ENCODE assay signal across 23 cellular contexts in the genomic region with DNA sequence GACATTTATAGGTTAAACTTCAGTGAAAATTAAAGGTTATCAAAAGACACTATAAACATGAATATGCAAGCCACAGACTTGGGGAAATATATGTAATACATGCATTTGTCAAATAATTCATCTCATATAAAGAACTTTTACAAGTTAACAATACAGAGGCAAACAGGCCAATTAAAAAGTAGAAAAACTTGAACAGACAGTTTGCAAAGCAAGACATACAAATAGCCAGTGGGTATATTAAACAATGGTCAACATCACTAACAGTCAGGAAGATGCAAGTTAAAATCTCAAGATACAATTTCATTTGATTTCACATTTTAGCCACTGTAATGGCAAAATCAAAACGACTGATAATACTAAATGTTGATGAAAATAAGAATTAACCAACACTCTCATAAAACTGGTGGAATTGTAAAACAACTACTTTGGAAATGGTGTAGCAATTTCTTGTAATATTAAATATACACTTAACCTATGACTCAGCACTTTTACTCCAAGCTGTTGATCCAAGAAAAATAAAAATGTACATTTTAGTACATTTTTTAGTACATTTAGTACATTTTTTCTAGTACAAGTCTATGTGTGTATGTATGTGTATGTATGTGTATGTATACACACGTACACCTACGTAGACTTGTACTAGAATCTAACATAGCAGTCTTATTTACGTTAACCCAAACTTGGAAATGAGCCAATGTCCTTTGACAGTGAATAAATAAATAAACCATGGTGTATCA.
"Had no signal": no experiment of that assay in that cellular context is flagged by ENCODE, and none has a peak within 500 bp of the region (broad histone marks: within the 10 kb centered on the region; RNA-seq: fewer than 3 reads in every experiment).

No MANE protein-coding gene starts in this region.

- H3K4me3 ChIP-seq: adrenal gland, ascending aorta, coronary artery, esophagus squamous epithelium, heart left ventricle, testis, vagina had no signal

- H3K9me3 ChIP-seq: adrenal gland, ascending aorta, esophagus squamous epithelium, heart left ventricle, testis, vagina had no signal

- H3K36me3 ChIP-seq: adrenal gland, ascending aorta, brain microvascular endothelial cell, esophagus squamous epithelium, heart left ventricle, vagina had no signal

- DNase-seq: activated CD4-positive, alpha-beta T cell treated with anti-CD3 and anti-CD28 coated beads, Interleukin-2, amount 10 ng/mL, durations not matched to agents 7 days and 5 days; activated CD8-positive, alpha-beta T cell treated with anti-CD3 and anti-CD28 coated beads for 36 hours; activated gamma-delta T cell treated with Interleukin-2 at 50 U/mL for 16 hours; adrenal gland; brain microvascular endothelial cell; endodermal cell; esophagus squamous epithelium; heart left ventricle; islet precursor cell; left cardiac atrium; midbrain; retina; stimulated activated CD4-positive, alpha-beta T cell treated with anti-CD3 and anti-CD28 coated beads, Interleukin-2, amount 100 ng/mL, for 48 hours; stimulated activated CD8-positive, alpha-beta memory T cell treated with anti-CD3 and anti-CD28 coated beads, Interleukin-4, amount 100 ng/mL, for 48 hours; stimulated activated naive B cell treated with anti-CD40 and anti-IgM and Interleukin-4, amounts not matched to agents 10 μg/mL and 1 μg/mL and 100 μg/mL, for 72 hours; testis; trophoblast cell had no signal

- ATAC-seq: activated CD4-positive, CD25-positive, alpha-beta regulatory T cell treated with anti-CD3 and anti-CD28 coated beads, Interleukin-2, amount 50 U/mL, for 24 hours; activated CD8-positive, alpha-beta T cell treated with anti-CD3 and anti-CD28 coated beads for 36 hours; activated naive CD4-positive, alpha-beta T cell treated with anti-CD3 and anti-CD28 coated beads, Interleukin-2, amount 50 U/mL, for 72 hours; heart left ventricle; left cardiac atrium; natural killer cell treated with Interleukin-12 subunit alpha and Interleukin-12 subunit beta and Interleukin-15 and Interleukin-18, amount 100 ng/mL, for 72 hours; stimulated activated naive B cell treated with anti-CD40 and anti-IgM and Interleukin-4, amounts not matched to agents 10 μg/mL and 1 μg/mL and 100 μg/mL, for 72 hours had no signal

- H3K27ac ChIP-seq: adrenal gland, ascending aorta, brain microvascular endothelial cell, coronary artery, esophagus squamous epithelium, heart left ventricle, testis, vagina had no signal

- H3K4me1 ChIP-seq: adrenal gland, ascending aorta, esophagus squamous epithelium, heart left ventricle, testis, vagina had no signal

- H3K27me3 ChIP-seq: adrenal gland, ascending aorta, brain microvascular endothelial cell, testis, vagina had no signal
